In the genomic region with DNA sequence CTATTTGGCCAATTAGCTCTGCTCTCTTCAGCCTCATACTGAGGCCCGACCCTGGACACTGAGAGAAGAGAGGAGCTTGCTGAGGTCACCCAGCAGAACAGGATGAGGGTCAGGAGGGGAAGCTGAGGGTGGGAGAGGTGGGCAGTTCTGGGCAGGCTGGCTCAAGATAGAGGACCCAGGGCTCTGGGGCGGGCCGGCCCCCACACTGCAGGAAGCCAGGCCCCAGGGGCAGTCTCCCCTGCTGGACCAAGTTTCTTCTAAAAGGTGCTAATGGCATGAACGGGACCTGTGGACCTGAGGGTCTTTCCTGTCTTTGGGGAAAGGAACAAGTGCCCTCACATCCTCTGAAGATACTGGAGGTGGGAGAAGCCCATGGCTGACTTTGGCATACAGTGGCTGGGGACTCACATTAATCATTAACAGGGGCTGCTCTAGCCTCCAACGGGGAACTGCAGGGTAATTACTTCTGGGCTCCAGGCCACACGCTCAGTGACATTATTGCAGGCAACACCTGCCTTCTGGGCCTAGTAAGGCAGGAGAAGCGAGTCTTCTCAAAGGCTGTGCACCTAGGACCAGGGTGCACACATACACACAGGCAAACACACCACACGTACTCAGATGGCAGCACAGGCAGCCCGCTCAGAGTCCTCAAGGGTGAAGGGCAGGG, we compare ENCODE assay signal across 1 cellular context.
TF ChIP-seq lines count a peak whose summit lies in the region.

No MANE protein-coding gene starts in this region.

TF ChIP-seq in HepG2, 621 proteins besides CTCF, POLR2A, EP300 and RAD21:
- TF ChIP-seq, protein P1, sequence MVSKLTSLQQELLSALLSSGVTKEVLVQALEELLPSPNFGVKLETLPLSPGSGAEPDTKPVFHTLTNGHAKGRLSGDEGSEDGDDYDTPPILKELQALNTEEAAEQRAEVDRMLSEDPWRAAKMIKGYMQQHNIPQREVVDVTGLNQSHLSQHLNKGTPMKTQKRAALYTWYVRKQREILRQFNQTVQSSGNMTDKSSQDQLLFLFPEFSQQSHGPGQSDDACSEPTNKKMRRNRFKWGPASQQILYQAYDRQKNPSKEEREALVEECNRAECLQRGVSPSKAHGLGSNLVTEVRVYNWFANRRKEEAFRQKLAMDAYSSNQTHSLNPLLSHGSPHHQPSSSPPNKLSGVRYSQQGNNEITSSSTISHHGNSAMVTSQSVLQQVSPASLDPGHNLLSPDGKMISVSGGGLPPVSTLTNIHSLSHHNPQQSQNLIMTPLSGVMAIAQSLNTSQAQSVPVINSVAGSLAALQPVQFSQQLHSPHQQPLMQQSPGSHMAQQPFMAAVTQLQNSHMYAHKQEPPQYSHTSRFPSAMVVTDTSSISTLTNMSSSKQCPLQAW (CRISPR knock-in tag; IDR thresholded peaks at IDR 0.05), result peak; percentile 72
- TF ChIP-seq ZNF792 (CRISPR knock-in tag; IDR thresholded peaks at IDR 0.05), result no peak
- TF ChIP-seq ZNF33A (CRISPR knock-in tag; IDR thresholded peaks at IDR 0.05; ENCODE audit: borderline replicate concordance), result no peak
- TF ChIP-seq, protein P2, sequence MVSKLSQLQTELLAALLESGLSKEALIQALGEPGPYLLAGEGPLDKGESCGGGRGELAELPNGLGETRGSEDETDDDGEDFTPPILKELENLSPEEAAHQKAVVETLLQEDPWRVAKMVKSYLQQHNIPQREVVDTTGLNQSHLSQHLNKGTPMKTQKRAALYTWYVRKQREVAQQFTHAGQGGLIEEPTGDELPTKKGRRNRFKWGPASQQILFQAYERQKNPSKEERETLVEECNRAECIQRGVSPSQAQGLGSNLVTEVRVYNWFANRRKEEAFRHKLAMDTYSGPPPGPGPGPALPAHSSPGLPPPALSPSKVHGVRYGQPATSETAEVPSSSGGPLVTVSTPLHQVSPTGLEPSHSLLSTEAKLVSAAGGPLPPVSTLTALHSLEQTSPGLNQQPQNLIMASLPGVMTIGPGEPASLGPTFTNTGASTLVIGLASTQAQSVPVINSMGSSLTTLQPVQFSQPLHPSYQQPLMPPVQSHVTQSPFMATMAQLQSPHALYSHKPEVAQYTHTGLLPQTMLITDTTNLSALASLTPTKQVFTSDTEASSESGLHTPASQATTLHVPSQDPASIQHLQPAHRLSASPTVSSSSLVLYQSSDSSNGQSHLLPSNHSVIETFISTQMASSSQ (IDR thresholded peaks at IDR 0.05; ENCODE audit: low read depth), result peak; percentile 74
- TF ChIP-seq, protein P2 (CRISPR knock-in tag; IDR thresholded peaks at IDR 0.05; ENCODE audit: borderline replicate concordance), result peak; percentile 39; the same call in 1 of the 2 replicates
- no peak for TF ChIP-seq ZNF879 (CRISPR knock-in tag; IDR thresholded peaks at IDR 0.05)
